Comparison of ENCODE assay signal across 33 cellular contexts in the genomic region with DNA sequence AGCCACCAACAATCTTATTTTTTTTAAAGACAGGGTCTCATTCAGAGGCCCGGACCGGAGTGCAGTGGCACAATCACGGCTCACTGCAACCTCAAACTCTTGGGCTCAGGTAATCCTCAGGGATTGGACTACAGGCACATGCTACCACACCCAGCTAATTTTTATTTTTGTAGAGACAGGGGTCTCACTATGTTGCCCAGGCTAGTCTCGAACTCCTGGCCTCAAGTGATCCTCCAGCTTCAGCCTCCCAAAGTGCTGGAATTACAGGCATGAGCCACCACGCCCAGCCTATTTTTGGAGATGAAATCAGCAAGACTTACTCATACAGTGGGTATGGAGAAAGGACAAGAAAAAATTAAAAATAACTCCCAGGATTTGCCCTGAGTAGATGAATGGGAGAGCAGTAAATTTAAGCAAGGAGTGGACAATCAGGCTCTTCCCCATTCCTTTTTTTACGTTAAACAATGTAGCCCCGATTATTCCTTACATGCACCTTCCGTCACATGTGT. TPM values are rescaled to one million over a fixed set of nuclear protein-coding genes. Genes with fewer than 3 reads are reported as not detected.
A peak's percentile ranks its signal among the peaks of the same experiment; 100 is the strongest.
DNase-seq lines count a peak whose midpoint lies in the region; ATAC-seq, FAIRE-seq and TF ChIP-seq lines count a peak whose summit lies in the region.
"Had no signal": no experiment of that assay in that cellular context is flagged by ENCODE, and none has a peak within 500 bp of the region (broad histone marks: within the 10 kb centered on the region; RNA-seq: fewer than 3 reads in every experiment).

No MANE protein-coding gene starts in this region.

- H3K9me1 ChIP-seq in IMR-90 (ENCODE audit: insufficient read depth, low read length) = peaks cover 13% of the 10 kb centered on the region
- no peaks in the 10 kb centered on the region for H3K9me1 ChIP-seq in K562 (ENCODE audit: control insufficient read depth, insufficient read depth, low read length)

- no peak overlapping the region for H3K18ac ChIP-seq in IMR-90 (ENCODE audit: low read depth, low read length)

- peak overlapping the region; percentile 8; the same call in 1 of the 2 replicates for H2BK120ac ChIP-seq in IMR-90 (ENCODE audit: low read depth, low read length)

- no peak overlapping the region for H2AK5ac ChIP-seq in IMR-90 (ENCODE audit: low read depth, low read length)

- TF ChIP-seq POLR2A in IMR-90 (IDR thresholded peaks at IDR 0.05; ENCODE audit: low read depth, low read length) (no peak), K562 (conservative IDR thresholded peaks at IDR 0.05) (no peak)

- no peak overlapping the region for H2BK15ac ChIP-seq in IMR-90 (ENCODE audit: low read depth, low read length)

- no peak overlapping the region for H3K23ac ChIP-seq in IMR-90 (ENCODE audit: low read depth, low read length)

- TF ChIP-seq RAD21 in IMR-90 (IDR thresholded peaks at IDR 0.05; ENCODE audit: low read length) (no peak), K562 (CRISPR knock-in tag; conservative IDR thresholded peaks at IDR 0.05 in 1 of 2, IDR thresholded peaks at IDR 0.05 in 1 of 2) (no peak)

- ATAC-seq in IMR-90 (ENCODE audit: low read depth) = no peak
- no peak for ATAC-seq in K562
- no peak for ATAC-seq in HG03520 (IDR thresholded peaks at IDR 0.05; ENCODE audit: unreplicated experiment)
- no peak for ATAC-seq in GM18519 (IDR thresholded peaks at IDR 0.05; ENCODE audit: low FRiP score, unreplicated experiment)
- ATAC-seq: activated CD8-positive, alpha-beta memory T cell treated with anti-CD3 and anti-CD28 coated beads, Interleukin-2, amount 10 ng/mL, durations not matched to agents 7 days and 5 days; activated T-cell treated with anti-CD3 and anti-CD28 coated beads, Interleukin-2, amount 50 U/mL, for 4 hours; effector memory CD8-positive, alpha-beta T cell; esophagus mucosa; gastroesophageal sphincter; naive thymus-derived CD4-positive, alpha-beta T cell; right cardiac atrium; stimulated activated naive CD8-positive, alpha-beta T cell treated with anti-CD3 and anti-CD28 coated beads, Interleukin-15, amount 100 ng/mL, for 72 hours had no signal

- H2BK5ac ChIP-seq in IMR-90 (ENCODE audit: low read depth, low read length, poor library complexity, severe bottlenecking) = no peak overlapping the region

- no CpG with 5 or more reads among the region's 8 CpGs for WGBS in IMR-90 (ENCODE audit: extremely low coverage in 2 of 2, insufficient read length in 1 of 2), 2 experiments
- 70% methylated on average over 8 of the region's 8 CpGs for WGBS in K562 (ENCODE audit: insufficient coverage, low coverage, missing lambda C conversion rate)

- peaks cover 6% of the 10 kb centered on the region for H3K4me1 ChIP-seq in IMR-90 (ENCODE audit: control insufficient read depth, insufficient read depth, low read length)
- peaks cover 0 to 20% of the 10 kb centered on the region in 2 experiments; a peak in 4 of 5 replicates for H3K4me1 ChIP-seq in K562 (replicated peaks in 1 of 2; ENCODE audit: control insufficient read depth in 2 of 2, insufficient read depth in 2 of 2, low read length in 2 of 2)

- no peak overlapping the region; a peak in 1 of 4 replicates for H4K8ac ChIP-seq in IMR-90 (ENCODE audit: low read depth in 2 of 2, low read length in 2 of 2)

- H3K27me3 ChIP-seq in IMR-90 (ENCODE audit: control insufficient read depth, insufficient read depth, low read length) = no peaks in the 10 kb centered on the region
- H3K27me3 ChIP-seq in K562 (ENCODE audit: control insufficient read depth in 2 of 2, insufficient read depth in 2 of 2, low read length in 2 of 2) = no peaks in the 10 kb centered on the region
- H3K27me3 ChIP-seq: BE2C, gastroesophageal sphincter, neutrophil, spleen had no signal

- dilution Hi-C loops in IMR-90 (cut with HindIII; ENCODE audit: low sequenced_read_pairs, unreplicated experiment) = no loop called here

- H4K20me1 ChIP-seq in IMR-90 (ENCODE audit: insufficient read depth, low read length) = peaks cover 23% of the 10 kb centered on the region
- H4K20me1 ChIP-seq in K562 (replicated peaks; ENCODE audit: control insufficient read depth, insufficient read depth, low read length) = no peaks in the 10 kb centered on the region

- no peak overlapping the region for H4K91ac ChIP-seq in IMR-90 (ENCODE audit: insufficient read depth, low read depth, low read length)

- intact Hi-C loops in IMR-90 (cut with micrococcal nuclease) (no loop called here), K562 (cut with micrococcal nuclease) (no loop called here)

- DNase-seq in EH (ENCODE audit: low read depth) = peak; percentile 75
- no peak for DNase-seq in IMR-90
- DNase-seq in K562 (ENCODE audit: extremely low read depth in 1 of 4, low spot score in 3 of 4) = no peak
- DNase-seq in myocyte (ENCODE audit: low read depth) = peak; percentile 64
- DNase-seq in stimulated activated CD4-positive, alpha-beta T cell treated with anti-CD3 and anti-CD28 coated beads, Interleukin-12 subunit alpha, Interleukin-12 subunit beta, amount 100 ng/mL, for 4 hours = no peak
- no peak for DNase-seq in GF-D8 (lab: John Stamatoyannopoulos, UW)
- DNase-seq: activated CD4-positive, CD25-positive, alpha-beta regulatory T cell; activated CD8-positive, alpha-beta memory T cell treated with anti-CD3 and anti-CD28 coated beads, Interleukin-2, amount 10 ng/mL, durations not matched to agents 7 days and 5 days; activated gamma-delta T cell; activated naive CD8-positive, alpha-beta T cell treated with anti-CD3 and anti-CD28 coated beads for 36 hours; activated T-cell treated with anti-CD3 and anti-CD28 coated beads, Interleukin-2, amount 50 U/mL, for 4 hours; anterior cingulate cortex; BE2C; CD8-positive, alpha-beta memory T cell; effector memory CD8-positive, alpha-beta T cell; kidney glomerular epithelial cell; naive thymus-derived CD4-positive, alpha-beta T cell; NCI-H1436; right cardiac atrium; SHP77 treated with DMSO at 0.1 percent for 48 hours; spleen; stimulated activated CD8-positive, alpha-beta memory T cell treated with anti-CD3 and anti-CD28 coated beads, Interleukin-4, amount 100 ng/mL, for 48 hours; stimulated activated naive CD8-positive, alpha-beta T cell treated with anti-CD3 and anti-CD28 coated beads, Interleukin-15, amount 100 ng/mL, for 72 hours had no signal

- no peak for TF ChIP-seq CTCF in IMR-90 (conservative IDR thresholded peaks at IDR 0.05; ENCODE audit: low read depth, low read length)
- TF ChIP-seq CTCF in K562 (IDR thresholded peaks at IDR 0.05 in 2 of 3, conservative IDR thresholded peaks at IDR 0.05 in 1 of 3; ENCODE audit: insufficient read depth in 2 of 3, low read depth in 1 of 3, low read length in 3 of 3) = no peak

- no TSS peak for BruUV-seq in IMR-90 (replicated peaks; lab: Mats Ljungman, UMichigan)
- BruUV-seq in K562 (replicated peaks; lab: Mats Ljungman, UMichigan) = no TSS peak

- POLR2A ChIA-PET in IMR-90 (lab: Charles Lee; ENCODE audit: unreplicated experiment) = no interaction called here
- POLR2A ChIA-PET in K562 (lab: Yijun Ruan, JAX) = no interaction called here

- H3K36me3 ChIP-seq in IMR-90 (ENCODE audit: control insufficient read depth, insufficient read depth, low read length) = no peaks in the 10 kb centered on the region
- H3K36me3 ChIP-seq in K562 (ENCODE audit: control insufficient read depth, insufficient read depth, low read length) = no peaks in the 10 kb centered on the region
- H3K36me3 ChIP-seq: BE2C, gastroesophageal sphincter, neutrophil, spleen, thoracic aorta had no signal

- no peak overlapping the region for H4K5ac ChIP-seq in IMR-90 (ENCODE audit: low read depth, low read length)

- H3K79me1 ChIP-seq in IMR-90 (ENCODE audit: low read depth in 1 of 2, low read length in 2 of 2) = peaks cover 34 to 87% of the 10 kb centered on the region in 2 experiments

- FAIRE-seq in K562 (lab: Jason Lieb, UNC) = no peak
- FAIRE-seq: GM12892, RCC 7860, urothelium cell line had no signal

- in situ Hi-C loops in IMR-90 (cut with MboI; ENCODE audit: low sequenced_read_pairs) (no loop called here), K562 (cut with MboI) (no loop called here)

- no peaks in the 10 kb centered on the region for H3K79me2 ChIP-seq in K562 (ENCODE audit: control insufficient read depth, insufficient read depth, low read length)

- H3K4me2 ChIP-seq in IMR-90 (ENCODE audit: low read depth, low read length) (no peak overlapping the region; the same call in 1 of the 2 replicates), K562 (ENCODE audit: insufficient read depth, low read length) (no peak overlapping the region)

- H3K9ac ChIP-seq in IMR-90 (ENCODE audit: low read depth, low read length) = no peak overlapping the region
- H3K9ac ChIP-seq in K562 (ENCODE audit: insufficient read depth in 1 of 2, low read depth in 2 of 2, low read length in 2 of 2) = no peak overlapping the region

- TF ChIP-seq EP300 in K562 (IDR thresholded peaks at IDR 0.05; ENCODE audit: low read length) = no peak

- H3K4me3 ChIP-seq in IMR-90 (ENCODE audit: insufficient read depth, low read depth, low read length) (no peak overlapping the region), K562 (no peak overlapping the region)
- H3K4me3 ChIP-seq: gastroesophageal sphincter, spleen, thoracic aorta had no signal

- no peak overlapping the region for H3K56ac ChIP-seq in IMR-90 (ENCODE audit: extremely low read depth, insufficient read depth, low read length)

- H3K14ac ChIP-seq in IMR-90 (replicated peaks; ENCODE audit: low read depth, low read length) = no peak overlapping the region

- H2AK9ac ChIP-seq in IMR-90 (replicated peaks; ENCODE audit: low read depth, low read length, poor library complexity) = no peak overlapping the region

- CTCF ChIA-PET in IMR-90 (lab: Yijun Ruan, JAX) (no interaction called here), K562 (lab: Yijun Ruan, JAX; ENCODE audit: low intra/inter-chr PET ratio) (interaction anchor here (0.7 kb wide), 1 partner anchor 15 kb away, joined by 5 read pairs; no protein-coding TSS in a partner anchor)

- no peak overlapping the region for H2BK20ac ChIP-seq in IMR-90 (ENCODE audit: low read depth, low read length)

- H3K27ac ChIP-seq in IMR-90 (ENCODE audit: insufficient read depth, low read length) (no peak overlapping the region), K562 (ENCODE audit: extremely low read depth, low read depth, low read length) (no peak overlapping the region)
- H3K27ac ChIP-seq: gastroesophageal sphincter, HL-60, neutrophil, spleen, thoracic aorta had no signal

- H3K9me3 ChIP-seq in IMR-90 (ENCODE audit: control insufficient read depth, insufficient read depth, low read length) (no peaks in the 10 kb centered on the region), K562 (replicated peaks; ENCODE audit: control insufficient read depth, insufficient read depth, low read depth, low read length) (no peaks in the 10 kb centered on the region)
- H3K9me3 ChIP-seq: BE2C, gastroesophageal sphincter, neutrophil, spleen, thoracic aorta had no signal

- no peak overlapping the region; the same call in 1 of the 2 replicates for H3K4ac ChIP-seq in IMR-90 (ENCODE audit: low read depth, low read length)

- no peak overlapping the region for H2AFZ ChIP-seq in IMR-90 (replicated peaks; ENCODE audit: low read length, poor library complexity)
- H2AFZ ChIP-seq in K562 (ENCODE audit: low read depth, low read length) = no peak overlapping the region

RNA-seq across cellular contexts. Expression of a gene that starts 13.2 kb away (rescaled TPM):
- total RNA-seq in IMR-90 (2012; rRNA removed) = 34.4 and 36.4 TPM in 2 replicates
- 13.2 and 16.3 TPM in 2 replicates for polyA plus RNA-seq in IMR-90 (2012; rRNA removed)
- 7.6 TPM in 2 replicates for polyA plus RNA-seq in IMR-90 (2012; cell fraction: cytosol; rRNA removed)
- 23.2 and 32.5 TPM in 2 replicates for polyA plus RNA-seq in IMR-90 (2012; cell fraction: nucleus; rRNA removed; ENCODE audit: low replicate concordance)
- total RNA-seq in K562 (2011; cell fraction: chromatin; rRNA removed; ENCODE audit: low replicate concordance) = 38.8 and 46.8 TPM in 2 replicates
- total RNA-seq in K562 (2011; cell fraction: nucleolus; rRNA removed) = 17.4 and 19.8 TPM in 2 replicates
- 20.3 and 21.7 TPM in 2 replicates for total RNA-seq in K562 (2011; cell fraction: nucleoplasm; rRNA removed)
- total RNA-seq in K562 (2014; rRNA removed) = 8.8 and 9.5 TPM in 2 replicates
- total RNA-seq in K562 (2014; rRNA removed; fragmentation: Illumina TruSeq; extraction: Trizol) = 6.8 and 7.9 TPM in 2 replicates
- 6.4 and 7.1 TPM in 2 replicates for total RNA-seq in K562 (2015; rRNA removed; fragmentation: Illumina TruSeq; extraction: Trizol)
- 11.1 and 14.4 TPM in 2 replicates for total RNA-seq in K562 (2021)
- polyA plus RNA-seq in K562 (2011; rRNA removed) = 6.9 and 7.0 TPM in 2 replicates
- polyA plus RNA-seq in K562 (2011; cell fraction: cytosol; rRNA removed) = 5.4 and 7.5 TPM in 2 replicates
- polyA plus RNA-seq in K562 (2011; cell fraction: nucleus; rRNA removed) = 22.2 and 25.7 TPM in 2 replicates
- polyA plus RNA-seq in K562 (2012) = 8.6 and 13.4 TPM in 2 replicates
- 6.7 and 7.7 TPM in 2 replicates for polyA plus RNA-seq in K562 (2014; fragmentation: Illumina TruSeq; extraction: Trizol)
- under 1 TPM; 0.49 to 0.53 TPM for polyA plus RNA-seq in K562 (2014; fragmentation: Nextera tagmentation; extraction: Ambion mirVana)
- 5.4 and 7.4 TPM in 2 replicates for polyA plus RNA-seq in K562 (2014; rRNA removed)
- 17.9 and 21.0 TPM in 2 replicates for polyA minus RNA-seq in K562 (2011; rRNA and poly(A)+ RNA removed)
- 8.6 and 11.9 TPM in 2 replicates for polyA minus RNA-seq in K562 (2011; cell fraction: cytosol; rRNA and poly(A)+ RNA removed)
- 8.9 and 16.9 TPM in 2 replicates for polyA minus RNA-seq in K562 (2011; cell fraction: nucleus; rRNA and poly(A)+ RNA removed)
- total RNA-seq in myocyte = 16.7 and 18.8 TPM in 2 replicates
- 18.0 TPM for polyA plus RNA-seq in myocyte (2012)

RNA-seq across cellular contexts. Expression of a gene that starts 47.4 kb away (rescaled TPM):
- total RNA-seq in IMR-90 (2012; rRNA removed) = 255 and 369 TPM in 2 replicates
- polyA plus RNA-seq in IMR-90 (2012; rRNA removed) = 267 and 285 TPM in 2 replicates
- 145 and 287 TPM in 2 replicates for polyA plus RNA-seq in IMR-90 (2012; cell fraction: cytosol; rRNA removed)
- 57.9 and 235 TPM in 2 replicates for polyA plus RNA-seq in IMR-90 (2012; cell fraction: nucleus; rRNA removed; ENCODE audit: low replicate concordance)
- total RNA-seq in K562 (2011; cell fraction: chromatin; rRNA removed; ENCODE audit: low replicate concordance) = 401 and 445 TPM in 2 replicates
- total RNA-seq in K562 (2011; cell fraction: nucleolus; rRNA removed) = 407 and 460 TPM in 2 replicates
- total RNA-seq in K562 (2011; cell fraction: nucleoplasm; rRNA removed) = 608 and 797 TPM in 2 replicates
- total RNA-seq in K562 (2014; rRNA removed) = 147 and 188 TPM in 2 replicates
- total RNA-seq in K562 (2014; rRNA removed; fragmentation: Illumina TruSeq; extraction: Trizol) = 268 and 290 TPM in 2 replicates
- 247 and 254 TPM in 2 replicates for total RNA-seq in K562 (2015; rRNA removed; fragmentation: Illumina TruSeq; extraction: Trizol)
- total RNA-seq in K562 (2021) = 322 and 355 TPM in 2 replicates
- 357 and 403 TPM in 2 replicates for polyA plus RNA-seq in K562 (2011; rRNA removed)
- polyA plus RNA-seq in K562 (2011; cell fraction: cytosol; rRNA removed) = 276 and 434 TPM in 2 replicates
- 186 and 273 TPM in 2 replicates for polyA plus RNA-seq in K562 (2011; cell fraction: nucleus; rRNA removed)
- polyA plus RNA-seq in K562 (2012) = 452 and 476 TPM in 2 replicates
- polyA plus RNA-seq in K562 (2014; fragmentation: Illumina TruSeq; extraction: Trizol) = 325 and 352 TPM in 2 replicates
- 1,000 to 10,000 TPM; 1,205 to 1,288 TPM for polyA plus RNA-seq in K562 (2014; fragmentation: Nextera tagmentation; extraction: Ambion mirVana)
- 197 and 209 TPM in 2 replicates for polyA plus RNA-seq in K562 (2014; rRNA removed)
- polyA minus RNA-seq in K562 (2011; rRNA and poly(A)+ RNA removed) = 220 and 237 TPM in 2 replicates
- polyA minus RNA-seq in K562 (2011; cell fraction: cytosol; rRNA and poly(A)+ RNA removed) = 91.4 and 130 TPM in 2 replicates
- 50.4 and 88.6 TPM in 2 replicates for polyA minus RNA-seq in K562 (2011; cell fraction: nucleus; rRNA and poly(A)+ RNA removed)
- 315 and 361 TPM in 2 replicates for total RNA-seq in myocyte
- 322 TPM for polyA plus RNA-seq in myocyte (2012)

Comparison
In these comparisons a context has a peak if more than half of its experiments do, and no peak if none do; other contexts are left out.
1. DNase-seq: peak in EH (single experiment) and myocyte (single experiment); none in IMR-90 (single experiment), K562 (0 of 4), stimulated activated CD4-positive, alpha-beta T cell treated with anti-CD3 and anti-CD28 coated beads, Interleukin-12 subunit alpha, Interleukin-12 subunit beta, amount 100 ng/mL, for 4 hours (single experiment) and GF-D8 (single experiment).